18 cellular contexts compared by ENCODE assay signal in genomic region chr15:90030376-90030775, GRCh38. TPM values are rescaled to one million over a fixed set of nuclear protein-coding genes. Genes with fewer than 3 reads are reported as not detected.
DNase-seq lines count a peak whose midpoint lies in the region; TF ChIP-seq lines count a peak whose summit lies in the region.
"Had no signal": no experiment of that assay in that cellular context is flagged by ENCODE, and none has a peak within 500 bp of the region (broad histone marks: within the 10 kb centered on the region; RNA-seq: fewer than 3 reads in every experiment).

No MANE protein-coding gene starts in this region.

- peaks cover 0 to 2% (median 2%) of the 10 kb centered on the region in 3 donors for H3K27me3 Mint-ChIP-seq in CD14-positive monocyte (ENCODE audit: low read depth in 3 of 3)
- H3K27me3 Mint-ChIP-seq in glutamatergic neuron (ENCODE audit: unreplicated experiment): peaks cover 5% of the 10 kb centered on the region
- H3K27me3 Mint-ChIP-seq: activated CD8-positive, alpha-beta memory T cell treated with anti-CD3 and anti-CD28 coated beads, Interleukin-2, amount 10 ng/mL, durations not matched to agents 7 days and 5 days; stimulated activated naive CD8-positive, alpha-beta T cell treated with anti-CD3 and anti-CD28 coated beads, Interleukin-15, amount 100 ng/mL, for 72 hours had no signal

- H3K27ac Mint-ChIP-seq in CD14-positive monocyte (peak overlapping the region; percentile 67 to 92 (median 80)), glutamatergic neuron (ENCODE audit: unreplicated experiment) (peak overlapping the region; percentile 33)

- DNase-seq in CD14-positive monocyte (ENCODE audit: low spot score) (no peak), MV-4-11 (lab: John Stamatoyannopoulos, UW) (peak; percentile 19), glutamatergic neuron (no peak), posterior vena cava (ENCODE audit: low spot score) (peak; percentile 57), superior temporal gyrus (ENCODE audit: extremely low spot score) (no peak), cerebellum (ENCODE audit: low spot score) (no peak)
- no peak for DNase-seq in effector CD4-positive, alpha-beta T cell
- no peak for DNase-seq in activated naive CD4-positive, alpha-beta T cell treated with Interleukin-2 at 50 U/mL for 16 hours
- DNase-seq: activated CD4-positive, CD25-positive, alpha-beta regulatory T cell treated with anti-CD3 and anti-CD28 coated beads, Interleukin-2, amount 50 U/mL, for 72 hours; activated CD8-positive, alpha-beta memory T cell treated with anti-CD3 and anti-CD28 coated beads, Interleukin-2, amount 10 ng/mL, durations not matched to agents 7 days and 5 days; activated naive CD4-positive, alpha-beta T cell; NCI-H1092; NCI-H2107; SJCRH30; stimulated activated CD4-positive, alpha-beta T cell treated with anti-CD3 and anti-CD28 coated beads, Interleukin-2, amount 100 ng/mL, for 24 hours; stimulated activated naive CD8-positive, alpha-beta T cell treated with anti-CD3 and anti-CD28 coated beads, Interleukin-15, amount 100 ng/mL, for 72 hours; T1000; uterus had no signal

- intact Hi-C loops in CD14-positive monocyte (cut with micrococcal nuclease): loop anchor here in 1 of 2 donors (5.0 to 10.0 kb wide), 2 partner anchors 33 to 56 kb away; no protein-coding TSS in a partner anchor
- intact Hi-C loops in posterior vena cava (cut with DNase I): no loop called here

- H3K4me1 Mint-ChIP-seq in CD14-positive monocyte (peaks cover 69% of the 10 kb centered on the region), glutamatergic neuron (ENCODE audit: low read depth, unreplicated experiment) (peaks cover 19% of the 10 kb centered on the region)

- H3K36me3 Mint-ChIP-seq in CD14-positive monocyte (peaks cover 9 to 24% of the 10 kb centered on the region in 2 donors), glutamatergic neuron (ENCODE audit: unreplicated experiment) (no peaks in the 10 kb centered on the region)

- H3K9me3 Mint-ChIP-seq in CD14-positive monocyte (no peaks in the 10 kb centered on the region), glutamatergic neuron (ENCODE audit: unreplicated experiment) (peaks cover 7% of the 10 kb centered on the region)
- H3K9me3 Mint-ChIP-seq: stimulated activated naive CD8-positive, alpha-beta T cell treated with anti-CD3 and anti-CD28 coated beads, Interleukin-15, amount 100 ng/mL, for 72 hours had no signal

- H3K4me3 Mint-ChIP-seq in CD14-positive monocyte (no peak overlapping the region), glutamatergic neuron (ENCODE audit: unreplicated experiment) (no peak overlapping the region)
- H3K4me3 Mint-ChIP-seq: activated CD8-positive, alpha-beta memory T cell treated with anti-CD3 and anti-CD28 coated beads, Interleukin-2, amount 10 ng/mL, durations not matched to agents 7 days and 5 days had no signal

- TF ChIP-seq CTCF in CD14-positive monocyte (IDR thresholded peaks at IDR 0.05) (no peak), glutamatergic neuron (IDR thresholded peaks at IDR 0.05; ENCODE audit: partially characterized antibody, unreplicated experiment) (no peak)

RNA-seq across cellular contexts. Expression of gene ZNF710, which starts 29.3 kb away (rescaled TPM):
- polyA plus RNA-seq in CD14-positive monocyte: 1 to 10 TPM; 3.4 to 4.8 TPM
- total RNA-seq in glutamatergic neuron (ENCODE audit: unreplicated experiment) (25.2 TPM), posterior vena cava (10 to 100 TPM; 11.6 to 13.3 TPM), cerebellum (14.0 TPM)

Comparison
In these comparisons a context has a peak if more than half of its experiments do, and no peak if none do; other contexts are left out.
1. DNase-seq: peak in MV-4-11 (single experiment) and posterior vena cava (single experiment); none in CD14-positive monocyte (single experiment), glutamatergic neuron (single experiment), superior temporal gyrus (single experiment), cerebellum (single experiment), effector CD4-positive, alpha-beta T cell (single experiment) and activated naive CD4-positive, alpha-beta T cell treated with Interleukin-2 at 50 U/mL for 16 hours (single experiment).